ENCODE assay signal across 34 cellular contexts in genomic region chr12:109305547-109305946, GRCh38. TPM values are rescaled to one million over a fixed set of nuclear protein-coding genes. Genes with fewer than 3 reads are reported as not detected.
"Had no signal": no experiment of that assay in that cellular context is flagged by ENCODE, and none has a peak within 500 bp of the region (broad histone marks: within the 10 kb centered on the region; RNA-seq: fewer than 3 reads in every experiment).

No MANE protein-coding gene starts in this region.

- DNase-seq: activated B cell treated with CpG ODN at 0.5 μM for 24 hours; activated CD4-positive, alpha-beta memory T cell treated with anti-CD3 and anti-CD28 coated beads for 36 hours; activated CD4-positive, alpha-beta T cell treated with anti-CD3 and anti-CD28 coated beads for 4 hours; activated CD4-positive, alpha-beta T cell treated with anti-CD3 and anti-CD28 coated beads, Interleukin-2, amount 10 ng/mL, durations not matched to agents 24 days and 14 days; activated CD4-positive, alpha-beta T cell treated with anti-CD3 and anti-CD28 coated beads, Interleukin-2, amount 50 U/mL, for 1 hour; activated CD4-positive, alpha-beta T cell treated with anti-CD3 and anti-CD28 coated beads, Interleukin-2, amount 50 U/mL, for 4 hours; activated CD4-positive, CD25-positive, alpha-beta regulatory T cell treated with anti-CD3 and anti-CD28 coated beads, Interleukin-2, amount 50 U/mL, for 72 hours; activated CD8-positive, alpha-beta memory T cell treated with anti-CD3 and anti-CD28 coated beads, Interleukin-2, amount 50 U/mL, for 4 hours; activated CD8-positive, alpha-beta T cell treated with anti-CD3 and anti-CD28 coated beads for 36 hours; activated gamma-delta T cell treated with Interleukin-2 at 50 U/mL for 16 hours; activated naive CD4-positive, alpha-beta T cell; activated naive CD4-positive, alpha-beta T cell treated with anti-CD3 and anti-CD28 coated beads for 36 hours; activated naive CD4-positive, alpha-beta T cell treated with anti-CD3 and anti-CD28 coated beads, Interleukin-2, amount 50 U/mL, for 16 hours; activated naive CD8-positive, alpha-beta T cell treated with anti-CD3 and anti-CD28 coated beads for 36 hours; activated T-cell treated with anti-CD3 and anti-CD28 coated beads for 4 hours; activated T-cell treated with anti-CD3 and anti-CD28 coated beads, Interleukin-2, amount 50 U/mL, for 1 hour; activated T-cell treated with anti-CD3 and anti-CD28 coated beads, Interleukin-2, amount 50 U/mL, for 4 hours; activated T-cell treated with anti-CD3 and anti-CD28 coated beads, Interleukin-2, amount 50 U/mL, for 72 hours; adrenal gland; amniotic stem cell; caudate nucleus; cerebellar nuclear complex; colonic mucosa; T-helper 9 cell had no signal

- H3K27ac ChIP-seq: adrenal gland, ascending aorta, cardiac muscle cell, colonic mucosa, VCaP had no signal

- H3K36me3 ChIP-seq: adrenal gland, ascending aorta, cardiac muscle cell, colonic mucosa had no signal

- ATAC-seq: activated CD8-positive, alpha-beta T cell treated with anti-CD3 and anti-CD28 coated beads for 36 hours; activated naive CD4-positive, alpha-beta T cell treated with anti-CD3 and anti-CD28 coated beads, Interleukin-2, amount 50 U/mL, for 72 hours; activated T-cell treated with anti-CD3 and anti-CD28 coated beads, Interleukin-2, amount 50 U/mL, for 4 hours; activated T-cell treated with anti-CD3 and anti-CD28 coated beads, Interleukin-2, amount 50 U/mL, for 72 hours; activated T-helper 17 cell treated with anti-CD3 and anti-CD28 coated beads, Interleukin-2, amount 50 U/mL, for 72 hours had no signal

- H3K4me1 ChIP-seq: colonic mucosa had no signal

- H3K9me3 ChIP-seq: adrenal gland, ascending aorta, colonic mucosa had no signal

- FAIRE-seq: TTC549 had no signal

- H3K4me3 ChIP-seq: adrenal gland, ascending aorta, cardiac muscle cell, colonic mucosa had no signal

RNA-seq across cellular contexts. Expression of gene FOXN4, which starts 3.5 kb away (rescaled TPM):
- total RNA-seq: activated B cell treated with CpG ODN at 0.5 μM for 24 hours; activated CD4-positive, alpha-beta memory T cell treated with anti-CD3 and anti-CD28 coated beads for 36 hours; activated CD4-positive, alpha-beta T cell treated with anti-CD3 and anti-CD28 coated beads, Interleukin-2, amount 10 ng/mL, durations not matched to agents 24 days and 14 days; activated CD8-positive, alpha-beta memory T cell treated with anti-CD3 and anti-CD28 coated beads for 36 hours; activated CD8-positive, alpha-beta T cell treated with anti-CD3 and anti-CD28 coated beads for 36 hours; activated naive CD4-positive, alpha-beta T cell treated with anti-CD3 and anti-CD28 coated beads for 36 hours; activated naive CD4-positive, alpha-beta T cell treated with anti-CD3 and anti-CD28 coated beads, Interleukin-2, amount 50 U/mL, for 72 hours; activated naive CD8-positive, alpha-beta T cell treated with anti-CD3 and anti-CD28 coated beads for 36 hours; activated T-cell treated with anti-CD3 and anti-CD28 coated beads, Interleukin-2, amount 50 U/mL, for 4 hours; activated T-cell treated with anti-CD3 and anti-CD28 coated beads, Interleukin-2, amount 50 U/mL, for 72 hours; activated T-helper 1 cell treated with anti-CD3 and anti-CD28 coated beads, Interleukin-12 subunit alpha, Interleukin-12 subunit beta, Interleukin-2, Interleukin-4 antibody, amounts not matched to agents 30 ng/mL and 10 ng/mL and 1 ng/mL, durations not matched to agents 14 hours and 24 hours and 36 hours; activated T-helper 17 cell treated with anti-CD3 and anti-CD28 coated beads, Interleukin-2, amount 50 U/mL, for 72 hours; adrenal gland; ascending aorta; bronchial epithelial cell; chondrocyte; colonic mucosa had no signal

RNA-seq across cellular contexts. Expression of gene MYO1H, which starts 42.2 kb away (rescaled TPM):
- total RNA-seq: activated B cell treated with CpG ODN at 0.5 μM for 24 hours; activated CD4-positive, alpha-beta memory T cell treated with anti-CD3 and anti-CD28 coated beads for 36 hours; activated CD4-positive, alpha-beta T cell treated with anti-CD3 and anti-CD28 coated beads, Interleukin-2, amount 10 ng/mL, durations not matched to agents 24 days and 14 days; activated CD8-positive, alpha-beta memory T cell treated with anti-CD3 and anti-CD28 coated beads for 36 hours; activated CD8-positive, alpha-beta T cell treated with anti-CD3 and anti-CD28 coated beads for 36 hours; activated naive CD4-positive, alpha-beta T cell treated with anti-CD3 and anti-CD28 coated beads for 36 hours; activated naive CD4-positive, alpha-beta T cell treated with anti-CD3 and anti-CD28 coated beads, Interleukin-2, amount 50 U/mL, for 72 hours; activated naive CD8-positive, alpha-beta T cell treated with anti-CD3 and anti-CD28 coated beads for 36 hours; activated T-cell treated with anti-CD3 and anti-CD28 coated beads, Interleukin-2, amount 50 U/mL, for 4 hours; activated T-cell treated with anti-CD3 and anti-CD28 coated beads, Interleukin-2, amount 50 U/mL, for 72 hours; activated T-helper 1 cell treated with anti-CD3 and anti-CD28 coated beads, Interleukin-12 subunit alpha, Interleukin-12 subunit beta, Interleukin-2, Interleukin-4 antibody, amounts not matched to agents 30 ng/mL and 10 ng/mL and 1 ng/mL, durations not matched to agents 14 hours and 24 hours and 36 hours; activated T-helper 17 cell treated with anti-CD3 and anti-CD28 coated beads, Interleukin-2, amount 50 U/mL, for 72 hours; adrenal gland; ascending aorta; bronchial epithelial cell; cardiac muscle cell; chondrocyte had no signal
- polyA plus RNA-seq: cardiac muscle cell had no signal
